Comparison of ENCODE assay signal across 8 cellular contexts in the genomic region with DNA sequence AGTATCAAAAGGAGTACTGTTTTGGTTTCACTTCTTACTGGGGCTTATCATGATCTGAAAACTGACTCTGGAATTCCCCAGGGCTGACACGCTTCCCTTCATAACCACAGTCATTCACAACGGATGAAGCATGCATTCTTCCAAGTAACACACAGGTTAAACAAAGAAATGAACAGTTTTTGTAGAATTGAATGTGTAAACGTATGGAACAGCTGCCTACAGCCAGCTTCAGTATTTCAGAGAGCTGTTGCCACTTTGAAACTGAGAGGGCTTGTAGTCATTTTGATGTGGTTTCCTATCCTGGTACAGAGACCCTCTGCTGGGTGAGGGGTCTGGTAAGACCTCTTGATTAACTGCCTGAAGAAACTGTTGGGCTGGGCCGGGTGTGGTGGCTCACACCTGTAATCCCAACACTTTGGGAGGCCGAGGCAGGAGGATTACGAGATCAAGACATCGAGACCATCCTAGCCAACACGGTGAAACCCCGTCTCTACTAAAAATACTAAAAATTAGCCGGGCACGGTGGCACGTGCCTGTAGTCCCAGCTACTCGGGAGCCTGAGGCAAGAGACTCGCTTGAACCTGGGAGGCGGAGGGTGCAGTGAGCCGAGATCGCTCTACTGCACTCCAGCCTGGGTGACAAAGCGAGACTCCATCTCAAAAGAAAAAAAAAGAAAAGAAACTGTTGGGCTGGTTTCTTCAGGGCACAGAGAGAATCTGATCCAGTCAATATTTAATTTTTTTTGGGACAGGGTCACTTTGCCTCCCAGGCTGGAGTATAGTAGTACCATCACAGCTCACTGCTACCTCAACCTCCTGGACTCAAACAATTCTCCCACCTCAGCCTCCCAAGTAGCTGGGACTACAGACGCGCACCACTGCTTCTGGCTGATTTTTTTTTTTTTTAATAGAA. TPM values are rescaled to one million over a fixed set of nuclear protein-coding genes. Genes with fewer than 3 reads are reported as not detected.
DNase-seq lines count a peak whose midpoint lies in the region; ATAC-seq, FAIRE-seq and TF ChIP-seq lines count a peak whose summit lies in the region.

No MANE protein-coding gene starts in this region.

- no peak overlapping the region for H3K27ac ChIP-seq in SU-DHL-6 (ENCODE audit: low read depth, low read length)

- TF ChIP-seq CTCF in SU-DHL-6 (IDR thresholded peaks at IDR 0.05; ENCODE audit: insufficient read depth, low read length, poor library complexity, severe bottlenecking) (no peak), bronchial epithelial cell (IDR thresholded peaks at IDR 0.05; ENCODE audit: insufficient read depth, low read length, severe bottlenecking) (no peak)

- H3K4me3 ChIP-seq in SU-DHL-6 (ENCODE audit: insufficient read depth, low read length, poor library complexity, severe bottlenecking) (no peak overlapping the region), bronchial epithelial cell (ENCODE audit: low read depth, low read length) (no peak overlapping the region)

- ATAC-seq in HG02588 (IDR thresholded peaks at IDR 0.05; ENCODE audit: unreplicated experiment) (peak; percentile 28), HG03457 (IDR thresholded peaks at IDR 0.05; ENCODE audit: unreplicated experiment) (no peak), GM18519 (IDR thresholded peaks at IDR 0.05; ENCODE audit: low FRiP score, unreplicated experiment) (no peak)

- no peaks in the 10 kb centered on the region for H3K36me3 ChIP-seq in SU-DHL-6 (ENCODE audit: low read length)
- no peaks in the 10 kb centered on the region for H3K36me3 ChIP-seq in bronchial epithelial cell (ENCODE audit: control insufficient read depth, insufficient read depth, low read length)

- H3K27me3 ChIP-seq in SU-DHL-6 (ENCODE audit: low read length) (no peaks in the 10 kb centered on the region), bronchial epithelial cell (ENCODE audit: control insufficient read depth, insufficient read depth, low read length) (no peaks in the 10 kb centered on the region)

- H3K4me2 ChIP-seq in SU-DHL-6 (ENCODE audit: low read depth, low read length, poor library complexity, severe bottlenecking) = peak overlapping the region; percentile 50

- no peaks in the 10 kb centered on the region for H3K79me2 ChIP-seq in SU-DHL-6 (ENCODE audit: insufficient read depth, low read length)

- DNase-seq in DMS79 (lab: John Stamatoyannopoulos, UW) (peak; percentile 22), bronchial epithelial cell (ENCODE audit: low read depth) (peak; percentile 95), non-pigmented ciliary epithelial cell (ENCODE audit: low read depth) (peak; percentile 95)
- DNase-seq in NK-92 treated with Interleukin-12 subunit alpha and Interleukin-12 subunit beta, amount 100 ng/mL, for 24 hours (lab: John Stamatoyannopoulos, UW) = no peak

- no peaks in the 10 kb centered on the region for H4K20me1 ChIP-seq in SU-DHL-6 (ENCODE audit: low read depth, low read length)

- no peak for FAIRE-seq in bronchial epithelial cell (lab: Jason Lieb, UNC)

- H3K9me3 ChIP-seq in SU-DHL-6 (ENCODE audit: insufficient read depth, low read length) = no peaks in the 10 kb centered on the region

- peak overlapping the region; percentile 23 for H3K9ac ChIP-seq in SU-DHL-6 (ENCODE audit: low read length)

- peaks cover 4% of the 10 kb centered on the region; the same call in 1 of the 2 replicates for H3F3A ChIP-seq in SU-DHL-6 (ENCODE audit: insufficient read depth)

- peak overlapping the region; percentile 11 for H2AFZ ChIP-seq in SU-DHL-6 (ENCODE audit: low read depth, low read length, severe bottlenecking)

- no peaks in the 10 kb centered on the region for H3K9me2 ChIP-seq in SU-DHL-6 (replicated peaks; ENCODE audit: insufficient read depth, low read length)

RNA-seq across cellular contexts. Expression of gene NFE2L3, which starts 4.7 kb away (rescaled TPM):
- total RNA-seq in bronchial epithelial cell = 5.8 and 6.4 TPM in 2 replicates

RNA-seq across cellular contexts. Expression of gene HNRNPA2B1, which starts 43.8 kb away (rescaled TPM):
- 62.7 and 107 TPM in 2 replicates for total RNA-seq in bronchial epithelial cell

RNA-seq across cellular contexts. Expression of gene CBX3, which starts 44.8 kb away (rescaled TPM):
- total RNA-seq in bronchial epithelial cell = 52.9 and 87.7 TPM in 2 replicates
